Comparison of ENCODE assay signal across 2 cellular contexts in the genomic region with DNA sequence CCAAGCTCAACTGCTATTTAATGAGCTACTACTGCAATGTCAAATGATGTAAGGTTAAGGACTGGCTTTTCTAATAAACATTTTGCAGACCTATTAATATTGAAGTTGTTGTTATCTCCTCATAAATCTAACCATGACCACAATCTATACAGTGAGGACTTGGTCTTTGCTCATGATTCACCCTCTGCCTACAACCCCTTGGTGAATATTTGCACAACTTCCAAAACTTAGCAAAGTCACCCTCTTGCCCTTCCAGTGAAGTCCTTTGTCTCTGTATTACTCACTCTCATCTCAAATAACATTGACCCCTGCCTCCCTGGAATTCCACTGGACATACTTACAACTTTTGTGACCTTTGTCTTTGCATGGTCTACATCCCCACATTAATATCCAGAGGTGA.
TF ChIP-seq lines count a peak whose summit lies in the region.

No MANE protein-coding gene starts in this region.

TF ChIP-seq in SK-N-SH, 30 proteins besides CTCF, POLR2A, EP300 and RAD21 (continued from another document):
- TF ChIP-seq RXRA (IDR thresholded peaks at IDR 0.05; ENCODE audit: borderline replicate concordance, low read depth) (0 out of 2 replicates have a peak, but pooled peaks have one; percentile 36), FOSL2 (IDR thresholded peaks at IDR 0.05; ENCODE audit: borderline replicate concordance, low read depth) (peak; percentile 22; the same call in 1 of the 2 replicates), MXI1 (IDR thresholded peaks at IDR 0.05; ENCODE audit: low read depth, low read length) (no peak), TCF12 (IDR thresholded peaks at IDR 0.05) (0 out of 2 replicates have a peak, but pooled peaks have one; percentile 17)
- TF ChIP-seq, protein P1, sequence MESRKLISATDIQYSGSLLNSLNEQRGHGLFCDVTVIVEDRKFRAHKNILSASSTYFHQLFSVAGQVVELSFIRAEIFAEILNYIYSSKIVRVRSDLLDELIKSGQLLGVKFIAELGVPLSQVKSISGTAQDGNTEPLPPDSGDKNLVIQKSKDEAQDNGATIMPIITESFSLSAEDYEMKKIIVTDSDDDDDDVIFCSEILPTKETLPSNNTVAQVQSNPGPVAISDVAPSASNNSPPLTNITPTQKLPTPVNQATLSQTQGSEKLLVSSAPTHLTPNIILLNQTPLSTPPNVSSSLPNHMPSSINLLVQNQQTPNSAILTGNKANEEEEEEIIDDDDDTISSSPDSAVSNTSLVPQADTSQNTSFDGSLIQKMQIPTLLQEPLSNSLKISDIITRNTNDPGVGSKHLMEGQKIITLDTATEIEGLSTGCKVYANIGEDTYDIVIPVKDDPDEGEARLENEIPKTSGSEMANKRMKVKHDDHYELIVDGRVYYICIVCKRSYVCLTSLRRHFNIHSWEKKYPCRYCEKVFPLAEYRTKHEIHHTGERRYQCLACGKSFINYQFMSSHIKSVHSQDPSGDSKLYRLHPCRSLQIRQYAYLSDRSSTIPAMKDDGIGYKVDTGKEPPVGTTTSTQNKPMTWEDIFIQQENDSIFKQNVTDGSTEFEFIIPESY (IDR thresholded peaks at IDR 0.05; ENCODE audit: borderline replicate concordance, low read depth) = no peak

TF ChIP-seq in SK-N-SH treated with all-trans-retinoic acid at 6 μM for 48 hours, 23 proteins besides CTCF, POLR2A, EP300 and RAD21 (continued from another document):
- TF ChIP-seq PPARA (CRISPR knock-in tag; IDR thresholded peaks at IDR 0.05; ENCODE audit: borderline replicate concordance) = no peak
- TF ChIP-seq, protein P2, sequence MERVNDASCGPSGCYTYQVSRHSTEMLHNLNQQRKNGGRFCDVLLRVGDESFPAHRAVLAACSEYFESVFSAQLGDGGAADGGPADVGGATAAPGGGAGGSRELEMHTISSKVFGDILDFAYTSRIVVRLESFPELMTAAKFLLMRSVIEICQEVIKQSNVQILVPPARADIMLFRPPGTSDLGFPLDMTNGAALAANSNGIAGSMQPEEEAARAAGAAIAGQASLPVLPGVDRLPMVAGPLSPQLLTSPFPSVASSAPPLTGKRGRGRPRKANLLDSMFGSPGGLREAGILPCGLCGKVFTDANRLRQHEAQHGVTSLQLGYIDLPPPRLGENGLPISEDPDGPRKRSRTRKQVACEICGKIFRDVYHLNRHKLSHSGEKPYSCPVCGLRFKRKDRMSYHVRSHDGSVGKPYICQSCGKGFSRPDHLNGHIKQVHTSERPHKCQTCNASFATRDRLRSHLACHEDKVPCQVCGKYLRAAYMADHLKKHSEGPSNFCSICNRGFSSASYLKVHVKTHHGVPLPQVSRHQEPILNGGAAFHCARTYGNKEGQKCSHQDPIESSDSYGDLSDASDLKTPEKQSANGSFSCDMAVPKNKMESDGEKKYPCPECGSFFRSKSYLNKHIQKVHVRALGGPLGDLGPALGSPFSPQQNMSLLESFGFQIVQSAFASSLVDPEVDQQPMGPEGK (CRISPR knock-in tag; IDR thresholded peaks at IDR 0.05; ENCODE audit: borderline replicate concordance) = no peak
- no peak for TF ChIP-seq TOX (CRISPR knock-in tag; IDR thresholded peaks at IDR 0.05; ENCODE audit: borderline replicate concordance)
- no peak for TF ChIP-seq SNAI2 (CRISPR knock-in tag; IDR thresholded peaks at IDR 0.05)
- TF ChIP-seq ZFP3 (CRISPR knock-in tag; IDR thresholded peaks at IDR 0.05) = no peak
- TF ChIP-seq, protein P3, sequence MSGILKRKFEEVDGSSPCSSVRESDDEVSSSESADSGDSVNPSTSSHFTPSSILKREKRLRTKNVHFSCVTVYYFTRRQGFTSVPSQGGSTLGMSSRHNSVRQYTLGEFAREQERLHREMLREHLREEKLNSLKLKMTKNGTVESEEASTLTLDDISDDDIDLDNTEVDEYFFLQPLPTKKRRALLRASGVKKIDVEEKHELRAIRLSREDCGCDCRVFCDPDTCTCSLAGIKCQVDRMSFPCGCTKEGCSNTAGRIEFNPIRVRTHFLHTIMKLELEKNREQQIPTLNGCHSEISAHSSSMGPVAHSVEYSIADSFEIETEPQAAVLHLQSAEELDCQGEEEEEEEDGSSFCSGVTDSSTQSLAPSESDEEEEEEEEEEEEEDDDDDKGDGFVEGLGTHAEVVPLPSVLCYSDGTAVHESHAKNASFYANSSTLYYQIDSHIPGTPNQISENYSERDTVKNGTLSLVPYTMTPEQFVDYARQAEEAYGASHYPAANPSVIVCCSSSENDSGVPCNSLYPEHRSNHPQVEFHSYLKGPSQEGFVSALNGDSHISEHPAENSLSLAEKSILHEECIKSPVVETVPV (CRISPR knock-in tag; IDR thresholded peaks at IDR 0.05) = no peak
- no peak for TF ChIP-seq ZNF8 (CRISPR knock-in tag; IDR thresholded peaks at IDR 0.05)
- TF ChIP-seq TCF4 (CRISPR knock-in tag; IDR thresholded peaks at IDR 0.05; ENCODE audit: borderline replicate concordance) = no peak
